Comparison of ENCODE assay signal across 2 cellular contexts in the genomic region with DNA sequence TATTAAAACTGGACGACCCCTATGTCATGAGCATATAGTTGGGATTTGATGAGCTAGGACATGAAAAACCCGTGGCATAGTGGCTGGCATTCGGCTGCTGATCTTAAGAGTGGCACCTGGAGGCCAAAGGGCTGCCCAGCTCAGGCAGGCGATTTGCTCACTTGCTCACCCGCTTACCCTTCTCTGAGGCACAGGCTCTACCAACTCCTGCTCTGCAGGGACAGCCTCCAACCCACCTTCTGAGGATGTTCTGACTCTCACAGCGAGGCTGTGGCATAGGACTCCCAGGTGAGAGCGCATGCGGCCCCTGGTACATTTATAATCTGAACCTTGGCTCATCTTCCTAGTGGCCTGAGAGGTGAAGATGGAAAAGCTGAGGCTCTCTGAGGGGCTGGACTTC.
TF ChIP-seq lines count a peak whose summit lies in the region.

No MANE protein-coding gene starts in this region.

TF ChIP-seq in H1, 55 proteins besides CTCF, POLR2A, EP300 and RAD21:
- TF ChIP-seq SP1 (IDR thresholded peaks at IDR 0.05; ENCODE audit: low read depth, low read length): no peak
- no peak for TF ChIP-seq CEBPB (IDR thresholded peaks at IDR 0.05; ENCODE audit: low read depth, low read length)
- TF ChIP-seq CTBP2 (IDR thresholded peaks at IDR 0.05; ENCODE audit: borderline replicate concordance, insufficient read depth, insufficient read length, low read length): no peak
- TF ChIP-seq ZNF274 (IDR thresholded peaks at IDR 0.05; ENCODE audit: borderline replicate concordance, extremely low read depth, low read length): no peak
- TF ChIP-seq POLR2AphosphoS5 (IDR thresholded peaks at IDR 0.05; ENCODE audit: low read depth, low read length): no peak
- TF ChIP-seq, protein P1, sequence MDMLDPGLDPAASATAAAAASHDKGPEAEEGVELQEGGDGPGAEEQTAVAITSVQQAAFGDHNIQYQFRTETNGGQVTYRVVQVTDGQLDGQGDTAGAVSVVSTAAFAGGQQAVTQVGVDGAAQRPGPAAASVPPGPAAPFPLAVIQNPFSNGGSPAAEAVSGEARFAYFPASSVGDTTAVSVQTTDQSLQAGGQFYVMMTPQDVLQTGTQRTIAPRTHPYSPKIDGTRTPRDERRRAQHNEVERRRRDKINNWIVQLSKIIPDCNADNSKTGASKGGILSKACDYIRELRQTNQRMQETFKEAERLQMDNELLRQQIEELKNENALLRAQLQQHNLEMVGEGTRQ (IDR thresholded peaks at IDR 0.05; ENCODE audit: low read length): no peak
- TF ChIP-seq CREB1 (IDR thresholded peaks at IDR 0.05): no peak
- no peak for TF ChIP-seq SAP30 (IDR thresholded peaks at IDR 0.05; ENCODE audit: insufficient read depth, insufficient replicate concordance, low read length)
- no peak for TF ChIP-seq KDM1A (IDR thresholded peaks at IDR 0.05; ENCODE audit: borderline replicate concordance, low read length)

TF ChIP-seq in SK-N-SH, 30 proteins besides CTCF, POLR2A, EP300 and RAD21:
- TF ChIP-seq, protein P1 (IDR thresholded peaks at IDR 0.05; ENCODE audit: borderline replicate concordance, low read depth, low read length): no peak
- TF ChIP-seq NRF1 (IDR thresholded peaks at IDR 0.05; ENCODE audit: low read depth, low read length): no peak
- TF ChIP-seq REST (IDR thresholded peaks at IDR 0.05; ENCODE audit: low read depth, low read length): no peak
- no peak for TF ChIP-seq PBX3 (IDR thresholded peaks at IDR 0.05)
- TF ChIP-seq TAF1 (IDR thresholded peaks at IDR 0.05; ENCODE audit: borderline replicate concordance, low read depth, low read length): no peak
- TF ChIP-seq TCF12 (IDR thresholded peaks at IDR 0.05): no peak
